ENCODE assay signal across 8 cellular contexts in genomic region chr7:72829291-72829963, GRCh38. TPM values are rescaled to one million over a fixed set of nuclear protein-coding genes. Genes with fewer than 3 reads are reported as not detected.
DNase-seq lines count a peak whose midpoint lies in the region; ATAC-seq and TF ChIP-seq lines count a peak whose summit lies in the region.
"Not testable (repeated sequence)": the region's sequence is repeated elsewhere in the genome, so short reads cannot be mapped to it uniquely, and the experiment has no call there.

No MANE protein-coding gene starts in this region.

- peaks cover 23% of the 10 kb centered on the region for H3K4me1 ChIP-seq in CD4-positive, CD25-positive, alpha-beta regulatory T cell (ENCODE audit: control insufficient read depth, insufficient read depth, low read length, poor library complexity, severe bottlenecking)
- peaks cover 2 to 13% (median 6%) of the 10 kb centered on the region in 4 donors for H3K4me1 ChIP-seq in liver (ENCODE audit: control insufficient read depth in 4 of 4, insufficient read depth in 4 of 4, low read length in 3 of 4)

- not testable (repeated sequence) for H3K9me3 Mint-ChIP-seq in CD4-positive, CD25-positive, alpha-beta regulatory T cell

- not testable (repeated sequence) for H3K27me3 ChIP-seq in CD4-positive, CD25-positive, alpha-beta regulatory T cell (ENCODE audit: control insufficient read depth, insufficient read depth, low read length); liver (ENCODE audit: control insufficient read depth in 4 of 4, insufficient read depth in 4 of 4, low read length in 3 of 4)

- H3K27ac Mint-ChIP-seq in CD4-positive, CD25-positive, alpha-beta regulatory T cell = peak overlapping the region; percentile 97 to 99 (median 98)

- not testable (repeated sequence) for H3K27me3 Mint-ChIP-seq in CD4-positive, CD25-positive, alpha-beta regulatory T cell

- peak overlapping the region; percentile 96 for H3K4me3 ChIP-seq in CD4-positive, CD25-positive, alpha-beta regulatory T cell (ENCODE audit: low read depth, low read length)
- peak overlapping the region; percentile 56 to 93 (median 89) for H3K4me3 ChIP-seq in liver (ENCODE audit: low read depth in 1 of 3, low read length in 3 of 3)

- not testable (repeated sequence) for TF ChIP-seq CTCF in liver (IDR thresholded peaks at IDR 0.05; ENCODE audit: low read depth, low read length, missing input control)

- peaks cover 24% of the 10 kb centered on the region for H3K36me3 ChIP-seq in CD4-positive, CD25-positive, alpha-beta regulatory T cell (ENCODE audit: control insufficient read depth, insufficient read depth, low read length)
- peaks cover 4 to 19% (median 8%) of the 10 kb centered on the region in 4 donors for H3K36me3 ChIP-seq in liver (ENCODE audit: control insufficient read depth in 4 of 4, insufficient read depth in 3 of 4, low read depth in 1 of 4, low read length in 3 of 4)

- peak overlapping the region; percentile 96 for H3K27ac ChIP-seq in CD4-positive, CD25-positive, alpha-beta regulatory T cell (ENCODE audit: insufficient read depth, low read length, poor library complexity, severe bottlenecking)
- peak overlapping the region; percentile 93 to 98 for H3K27ac ChIP-seq in liver (ENCODE audit: low read depth in 1 of 2, low read length in 2 of 2)

- peak overlapping the region; percentile 92 to 97 (median 96) for H3K4me3 Mint-ChIP-seq in CD4-positive, CD25-positive, alpha-beta regulatory T cell

- peaks cover 4 to 49% (median 19%) of the 10 kb centered on the region in 4 donors for H3K4me1 Mint-ChIP-seq in CD4-positive, CD25-positive, alpha-beta regulatory T cell

- DNase-seq in CD4-positive, CD25-positive, alpha-beta regulatory T cell = peak; percentile 94 to 99 (median 98)
- DNase-seq in NCI-H774 (lab: John Stamatoyannopoulos, UW) = peak; percentile 97
- peak; percentile 96 to 98 for DNase-seq in activated CD4-positive, alpha-beta T cell treated with anti-CD3 and anti-CD28 coated beads, Interleukin-2, amount 50 U/mL, for 48 hours
- DNase-seq in dermis microvascular lymphatic vessel endothelial cell (ENCODE audit: low read depth in 2 of 2) = peak; percentile 98 to 99
- peak; percentile 94 for DNase-seq in stimulated activated CD4-positive, alpha-beta T cell treated with anti-CD3 and anti-CD28 coated beads, Interleukin-4, amount 100 ng/mL, for 1 hour

- peak overlapping the region; percentile 83 to 97 for H3K9ac ChIP-seq in liver (ENCODE audit: low read depth in 1 of 2, low read length in 2 of 2)

- ATAC-seq in CD4-positive, CD25-positive, alpha-beta regulatory T cell (ENCODE audit: low read depth in 2 of 2) = peak; percentile 46 to 49
- peak; percentile 46 for ATAC-seq in GM19438 (IDR thresholded peaks at IDR 0.05; ENCODE audit: low read depth, unreplicated experiment)
- peak; percentile 52 for ATAC-seq in HG03571 (IDR thresholded peaks at IDR 0.05; ENCODE audit: unreplicated experiment)

- peaks cover 17% of the 10 kb centered on the region for H3K36me3 Mint-ChIP-seq in CD4-positive, CD25-positive, alpha-beta regulatory T cell

- TF ChIP-seq RAD21 in liver (IDR thresholded peaks at IDR 0.05) = not testable (repeated sequence)

- H3K9me3 ChIP-seq in CD4-positive, CD25-positive, alpha-beta regulatory T cell (ENCODE audit: control insufficient read depth in 2 of 2, low read length in 2 of 2); liver (ENCODE audit: control insufficient read depth in 4 of 4, low read length in 3 of 4): not testable (repeated sequence)

- under 1% methylated on average over 58 of the region's 58 CpGs for WGBS in liver

TF ChIP-seq in liver, 16 proteins besides CTCF, POLR2A, EP300 and RAD21:
- peak; percentile 49 for TF ChIP-seq REST (IDR thresholded peaks at IDR 0.05)
- TF ChIP-seq YY1 (IDR thresholded peaks at IDR 0.05) = peak; percentile 98
- peak in 1 of 2 donors; percentile 92 for TF ChIP-seq GABPA (IDR thresholded peaks at IDR 0.05 in 1 of 2, conservative IDR thresholded peaks at IDR 0.05 in 1 of 2)
- peak in 1 of 2 donors; percentile 5 for TF ChIP-seq RXRA (IDR thresholded peaks at IDR 0.05)
- peak; percentile 55 for TF ChIP-seq SP1 (IDR thresholded peaks at IDR 0.05)
- TF ChIP-seq TAF1 (conservative IDR thresholded peaks at IDR 0.05) = peak; percentile 52
- peak; percentile 56 for TF ChIP-seq MAX (IDR thresholded peaks at IDR 0.05)

RNA-seq across cellular contexts. Expression of gene TYW1B, which starts 1.4 kb away (rescaled TPM):
- total RNA-seq in CD4-positive, CD25-positive, alpha-beta regulatory T cell = 9.8 TPM
- 1 to 10 TPM in 1 of 4 donors, under 1 TPM in 3; 0.46 to 1.3 (median 0.79) TPM for polyA plus RNA-seq in CD4-positive, CD25-positive, alpha-beta regulatory T cell
- total RNA-seq in dermis microvascular lymphatic vessel endothelial cell = 1.4 and 3.7 TPM in 2 replicates
- total RNA-seq in liver = 1 to 10 TPM; 1.4 to 4.6 TPM
- polyA plus RNA-seq in liver = 1 to 10 TPM; 2.8 to 4.8 TPM

Comparison
In these comparisons a context has a peak if more than half of its experiments do, and no peak if none do; other contexts are left out.
1. Peak in every context shown above with its lines: DNase-seq, ATAC-seq, H3K4me3 ChIP-seq and H3K27ac ChIP-seq.